Comparison of ENCODE assay signal across 25 cellular contexts in the genomic region with DNA sequence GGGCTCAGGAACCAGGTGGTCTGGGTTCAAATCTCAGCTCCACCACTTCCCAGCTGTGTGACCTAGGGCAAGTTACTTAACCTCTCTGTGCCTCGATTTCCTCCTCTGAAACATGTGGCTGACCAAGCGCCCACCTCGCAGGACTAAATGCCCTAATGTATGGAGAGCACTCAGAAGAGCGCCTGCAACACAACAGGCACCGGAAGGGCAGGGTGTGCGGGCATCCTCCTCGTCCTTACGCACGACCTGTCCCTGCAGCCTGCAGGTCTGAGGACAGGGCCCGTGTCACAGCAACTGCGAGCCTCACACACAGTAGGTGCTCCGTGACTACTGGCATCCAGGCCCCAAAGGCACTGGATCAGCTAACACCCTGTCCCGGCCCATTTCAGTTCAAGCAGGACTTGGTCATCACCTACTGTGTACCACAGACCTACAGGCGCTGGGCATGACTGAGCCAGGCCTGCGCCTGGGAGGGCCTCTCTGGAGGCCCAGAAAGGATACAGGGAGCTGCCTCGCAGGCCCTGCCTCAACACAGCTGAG.
A peak's percentile ranks its signal among the peaks of the same experiment; 100 is the strongest.
DNase-seq lines count a peak whose midpoint lies in the region; ATAC-seq, FAIRE-seq and TF ChIP-seq lines count a peak whose summit lies in the region.
"Had no signal": no experiment of that assay in that cellular context is flagged by ENCODE, and none has a peak within 500 bp of the region (broad histone marks: within the 10 kb centered on the region; RNA-seq: fewer than 3 reads in every experiment).

No MANE protein-coding gene starts in this region.

- H3K9me3 Mint-ChIP-seq in GM23338 (peaks cover 4% of the 10 kb centered on the region; the same call in 1 of the 3 replicates), neural crest cell (no peaks in the 10 kb centered on the region)
- H3K9me3 Mint-ChIP-seq: activated naive CD4-positive, alpha-beta T cell treated with anti-CD3 and anti-CD28 coated beads, Interleukin-2, amount 50 U/mL, for 24 hours; CD8-positive, alpha-beta memory T cell had no signal

- H3K27me3 Mint-ChIP-seq in GM23338 (ENCODE audit: insufficient read depth, low read depth, poor library complexity) (peaks cover 22% of the 10 kb centered on the region), neural crest cell (ENCODE audit: low read depth) (peaks cover 19% of the 10 kb centered on the region)
- H3K27me3 Mint-ChIP-seq: activated CD4-positive, alpha-beta T cell treated with anti-CD3 and anti-CD28 coated beads for 36 hours; activated naive CD4-positive, alpha-beta T cell treated with anti-CD3 and anti-CD28 coated beads, Interleukin-2, amount 50 U/mL, for 24 hours; CD8-positive, alpha-beta memory T cell; naive thymus-derived CD4-positive, alpha-beta T cell had no signal

- no peak overlapping the region for H3K4me3 ChIP-seq in A673 (ENCODE audit: low read depth, low read length, poor library complexity, severe bottlenecking)
- H3K4me3 ChIP-seq in GM23338: no peak overlapping the region
- no peak overlapping the region for H3K4me3 ChIP-seq in K562
- H3K4me3 ChIP-seq: heart left ventricle, SJSA1, stomach, transverse colon had no signal

- H3K27ac Mint-ChIP-seq in GM23338: peak overlapping the region; percentile 65; the same call in 1 of the 2 replicates
- no peak overlapping the region for H3K27ac Mint-ChIP-seq in neural crest cell (ENCODE audit: unreplicated experiment)
- H3K27ac Mint-ChIP-seq: activated naive CD4-positive, alpha-beta T cell treated with anti-CD3 and anti-CD28 coated beads, Interleukin-2, amount 50 U/mL, for 24 hours had no signal

- H3K4me1 Mint-ChIP-seq in GM23338: peaks cover 31% of the 10 kb centered on the region
- H3K4me1 Mint-ChIP-seq in neural crest cell: peaks cover 26% of the 10 kb centered on the region
- H3K4me1 Mint-ChIP-seq: activated naive CD4-positive, alpha-beta T cell treated with anti-CD3 and anti-CD28 coated beads, Interleukin-2, amount 50 U/mL, for 24 hours had no signal

- H3K36me3 ChIP-seq in A673 (ENCODE audit: insufficient read depth, low read length, poor library complexity, severe bottlenecking) (peaks cover 8% of the 10 kb centered on the region), GM23338 (ENCODE audit: insufficient read depth) (no peaks in the 10 kb centered on the region), K562 (ENCODE audit: control insufficient read depth, insufficient read depth, low read length) (peaks cover 22% of the 10 kb centered on the region)
- H3K36me3 ChIP-seq: transverse colon had no signal

- CTCF ChIA-PET in A673 (lab: Charles Lee): no interaction called here
- CTCF ChIA-PET in K562 (lab: Yijun Ruan, JAX; ENCODE audit: low intra/inter-chr PET ratio): no interaction called here

- H3K27me3 ChIP-seq in A673 (replicated peaks; ENCODE audit: insufficient read depth, low read depth, low read length, poor library complexity): no peaks in the 10 kb centered on the region
- H3K27me3 ChIP-seq in GM23338 (ENCODE audit: insufficient read depth): no peaks in the 10 kb centered on the region
- no peaks in the 10 kb centered on the region for H3K27me3 ChIP-seq in K562 (ENCODE audit: control insufficient read depth in 2 of 2, insufficient read depth in 2 of 2, low read length in 2 of 2)
- H3K27me3 ChIP-seq: heart left ventricle, SJSA1, stomach, transverse colon had no signal

- POLR2A ChIA-PET in A673 (lab: Charles Lee; ENCODE audit: low non-redundant PET): no interaction called here
- POLR2A ChIA-PET in K562 (lab: Yijun Ruan, JAX): no interaction called here

- H3K4me2 ChIP-seq in GM23338: no peak overlapping the region
- H3K4me2 ChIP-seq in K562 (ENCODE audit: insufficient read depth, low read length): no peak overlapping the region

- H3F3A ChIP-seq in GM23338 (replicated peaks; ENCODE audit: low read depth): peaks cover 30% of the 10 kb centered on the region

- H2AFZ ChIP-seq in GM23338 (no peak overlapping the region), K562 (ENCODE audit: low read depth, low read length) (no peak overlapping the region)

- no peak for TF ChIP-seq EP300 in K562 (IDR thresholded peaks at IDR 0.05; ENCODE audit: low read length)

- no peak for FAIRE-seq in K562 (lab: Jason Lieb, UNC)
- FAIRE-seq: G401.6 had no signal

- no peaks in the 10 kb centered on the region for H3K9me1 ChIP-seq in K562 (ENCODE audit: control insufficient read depth, insufficient read depth, low read length)

- H3K79me2 ChIP-seq in GM23338 (replicated peaks; ENCODE audit: insufficient read depth): peaks cover 9% of the 10 kb centered on the region
- H3K79me2 ChIP-seq in K562 (ENCODE audit: control insufficient read depth, insufficient read depth, low read length): no peaks in the 10 kb centered on the region

- in situ Hi-C loops in K562 (cut with MboI): no loop called here

- H3K9me2 ChIP-seq in GM23338 (ENCODE audit: insufficient read depth): no peaks in the 10 kb centered on the region

- no peak overlapping the region for H3K9ac ChIP-seq in K562 (ENCODE audit: insufficient read depth in 1 of 2, low read depth in 2 of 2, low read length in 2 of 2)

- H3K27ac ChIP-seq in A673 (ENCODE audit: low read depth, low read length, poor library complexity, severe bottlenecking) (peak overlapping the region; percentile 32), GM23338 (ENCODE audit: low read depth) (no peak overlapping the region), K562 (ENCODE audit: extremely low read depth, low read depth, low read length) (no peak overlapping the region)
- H3K27ac ChIP-seq: SJSA1, stomach had no signal

- TF ChIP-seq POLR2A in K562 (conservative IDR thresholded peaks at IDR 0.05): no peak

- TF ChIP-seq CTCF in A673 (conservative IDR thresholded peaks at IDR 0.05; ENCODE audit: low read depth, low read length) (no peak), GM23338 (conservative IDR thresholded peaks at IDR 0.05; ENCODE audit: low read depth in 2 of 2) (no peak), K562 (IDR thresholded peaks at IDR 0.05 in 2 of 3, conservative IDR thresholded peaks at IDR 0.05 in 1 of 3; ENCODE audit: insufficient read depth in 2 of 3, low read depth in 1 of 3, low read length in 3 of 3) (no peak), neural crest cell (conservative IDR thresholded peaks at IDR 0.05) (no peak)

- no peaks in the 10 kb centered on the region for H3K9me3 ChIP-seq in A673 (ENCODE audit: low read depth, low read length, poor library complexity, severe bottlenecking)
- 0 out of 2 replicates have a peak, but pooled peaks cover 2% of the 10 kb centered on the region for H3K9me3 ChIP-seq in K562 (replicated peaks; ENCODE audit: control insufficient read depth, insufficient read depth, low read depth, low read length)
- H3K9me3 ChIP-seq: heart left ventricle, SJSA1, stomach, transverse colon had no signal

- H3K36me3 Mint-ChIP-seq in GM23338 (ENCODE audit: low read depth) (peaks cover 24% of the 10 kb centered on the region), neural crest cell (ENCODE audit: low read depth) (peaks cover 13% of the 10 kb centered on the region)
- H3K36me3 Mint-ChIP-seq: activated naive CD4-positive, alpha-beta T cell treated with anti-CD3 and anti-CD28 coated beads, Interleukin-2, amount 50 U/mL, for 24 hours had no signal

- peaks cover 18% of the 10 kb centered on the region for H3K4me1 ChIP-seq in A673 (ENCODE audit: insufficient read depth, low read length, poor library complexity, severe bottlenecking)
- H3K4me1 ChIP-seq in GM23338 (ENCODE audit: insufficient read depth): peaks cover 13% of the 10 kb centered on the region
- H3K4me1 ChIP-seq in K562 (replicated peaks in 1 of 2; ENCODE audit: control insufficient read depth in 2 of 2, insufficient read depth in 2 of 2, low read length in 2 of 2): peaks cover 0 to 26% of the 10 kb centered on the region in 2 experiments; a peak in 2 of 5 replicates

- ATAC-seq in GM23338: no peak
- peak; percentile 35 for ATAC-seq in K562
- ATAC-seq in left lobe of liver: no peak
- ATAC-seq: activated CD4-positive, alpha-beta T cell treated with anti-CD3 and anti-CD28 coated beads for 36 hours; naive thymus-derived CD4-positive, alpha-beta T cell had no signal

- no TSS peak for BruUV-seq in A673 (replicated peaks; lab: Mats Ljungman, UMichigan)
- no TSS peak for BruUV-seq in K562 (replicated peaks; lab: Mats Ljungman, UMichigan)

- H4K20me1 ChIP-seq in GM23338 (replicated peaks; ENCODE audit: insufficient read depth): peaks cover 6% of the 10 kb centered on the region
- no peaks in the 10 kb centered on the region; the same call in 1 of the 2 replicates for H4K20me1 ChIP-seq in K562 (replicated peaks; ENCODE audit: control insufficient read depth, insufficient read depth, low read length)

- no peak for TF ChIP-seq RAD21 in K562 (CRISPR knock-in tag; conservative IDR thresholded peaks at IDR 0.05 in 1 of 2, IDR thresholded peaks at IDR 0.05 in 1 of 2)

- no peak for DNase-seq in A673 (ENCODE audit: low spot score)
- no peak for DNase-seq in GM23338 (ENCODE audit: low spot score)
- no peak for DNase-seq in K562 (ENCODE audit: extremely low read depth in 1 of 4, low spot score in 3 of 4)
- no peak for DNase-seq in neural crest cell (ENCODE audit: low read depth, low spot score)
- DNase-seq in left lobe of liver (ENCODE audit: low spot score): no peak
- DNase-seq in medulla oblongata (ENCODE audit: extremely low spot score): no peak
- no peak for DNase-seq in stimulated activated CD8-positive, alpha-beta memory T cell treated with anti-CD3 and anti-CD28 coated beads, Interleukin-4, amount 100 ng/mL, for 48 hours
- DNase-seq in SHP77 (lab: John Stamatoyannopoulos, UW): no peak
- DNase-seq: activated CD4-positive, alpha-beta T cell treated with anti-CD3 and anti-CD28 coated beads for 36 hours; CD8-positive, alpha-beta memory T cell; cerebellar nuclear complex; Karpas-422; left cardiac atrium; naive thymus-derived CD4-positive, alpha-beta T cell; NCI-H1694 treated with DMSO at 0.1 percent for 48 hours; NCI-H524 treated with DMSO at 0.1 percent for 48 hours; NK-92 treated with Interleukin-12 subunit alpha and Interleukin-12 subunit beta, amount 100 ng/mL, for 24 hours; retina; stimulated activated CD4-positive, alpha-beta T cell treated with anti-CD3 and anti-CD28 coated beads, Interleukin-4, amount 100 ng/mL, for 24 hours; stomach; transverse colon had no signal

- 93% methylated on average over 15 of the region's 16 CpGs for WGBS in K562 (ENCODE audit: insufficient coverage, low coverage, missing lambda C conversion rate)

- H3K4me3 Mint-ChIP-seq in GM23338: no peak overlapping the region
- H3K4me3 Mint-ChIP-seq in neural crest cell: peak overlapping the region; percentile 38
- H3K4me3 Mint-ChIP-seq: activated CD4-positive, alpha-beta T cell treated with anti-CD3 and anti-CD28 coated beads for 36 hours; activated naive CD4-positive, alpha-beta T cell treated with anti-CD3 and anti-CD28 coated beads, Interleukin-2, amount 50 U/mL, for 24 hours; CD8-positive, alpha-beta memory T cell; naive thymus-derived CD4-positive, alpha-beta T cell had no signal

- intact Hi-C loops in A673 (cut with micrococcal nuclease; ENCODE audit: unreplicated experiment) (no loop called here), K562 (cut with micrococcal nuclease) (no loop called here)

TF ChIP-seq in GM23338, 12 proteins besides CTCF, POLR2A, EP300 and RAD21 (continues in another document):
- TF ChIP-seq ZNF114 (CRISPR knock-in tag; IDR thresholded peaks at IDR 0.05) (no peak), JUNB (IDR thresholded peaks at IDR 0.05; ENCODE audit: unreplicated experiment) (no peak)
